ENCODE assay signal across 8 cellular contexts in genomic region chr10:7408003-7408493, GRCh38. TPM values are rescaled to one million over a fixed set of nuclear protein-coding genes. Genes with fewer than 3 reads are reported as not detected.
DNase-seq lines count a peak whose midpoint lies in the region; ATAC-seq, FAIRE-seq and TF ChIP-seq lines count a peak whose summit lies in the region.

No MANE protein-coding gene starts in this region.

- no peaks in the 10 kb centered on the region for H3K36me3 Mint-ChIP-seq in CD4-positive, CD25-positive, alpha-beta regulatory T cell
- H3K36me3 Mint-ChIP-seq in natural killer cell (no peaks in the 10 kb centered on the region), type B pancreatic cell (peaks cover 8% of the 10 kb centered on the region)

- no peak for FAIRE-seq in D721Med (lab: Jason Lieb, UNC)

- ATAC-seq in CD4-positive, CD25-positive, alpha-beta regulatory T cell (ENCODE audit: low read depth in 2 of 2), result peak in 1 of 2 donors; percentile 8
- peak; percentile 22 for ATAC-seq in HG02759 (IDR thresholded peaks at IDR 0.05; ENCODE audit: unreplicated experiment)
- ATAC-seq in natural killer cell, result peak; percentile 16 to 33 (median 28)
- no peak for ATAC-seq in HG02623 (IDR thresholded peaks at IDR 0.05; ENCODE audit: unreplicated experiment)

- peaks cover 0 to 4% (median 0%) of the 10 kb centered on the region in 7 donors for H3K9me3 Mint-ChIP-seq in CD4-positive, CD25-positive, alpha-beta regulatory T cell
- H3K9me3 Mint-ChIP-seq in natural killer cell (no peaks in the 10 kb centered on the region), type B pancreatic cell (no peaks in the 10 kb centered on the region)

- H3K36me3 ChIP-seq in CD4-positive, CD25-positive, alpha-beta regulatory T cell (ENCODE audit: control insufficient read depth, insufficient read depth, low read length), result no peaks in the 10 kb centered on the region
- no peaks in the 10 kb centered on the region for H3K36me3 ChIP-seq in esophagus muscularis mucosa

- WGBS in esophagus muscularis mucosa, result 10% methylated on average over 2 of the region's 41 CpGs

- peak overlapping the region; percentile 83 to 97 (median 90) for H3K4me3 Mint-ChIP-seq in CD4-positive, CD25-positive, alpha-beta regulatory T cell
- H3K4me3 Mint-ChIP-seq in natural killer cell (peak overlapping the region; percentile 98), type B pancreatic cell (peak overlapping the region; percentile 87)

- H3K27me3 ChIP-seq in CD4-positive, CD25-positive, alpha-beta regulatory T cell (ENCODE audit: control insufficient read depth, insufficient read depth, low read length), result no peaks in the 10 kb centered on the region
- peaks cover 0 to 21% (median 11%) of the 10 kb centered on the region in 4 donors for H3K27me3 ChIP-seq in esophagus muscularis mucosa

- H3K27ac ChIP-seq in CD4-positive, CD25-positive, alpha-beta regulatory T cell (ENCODE audit: insufficient read depth, low read length, poor library complexity, severe bottlenecking), result no peak overlapping the region
- peak overlapping the region; percentile 81 to 88 (median 84) for H3K27ac ChIP-seq in esophagus muscularis mucosa (replicated peaks in 1 of 4)

- no peaks in the 10 kb centered on the region for H3K9me3 ChIP-seq in CD4-positive, CD25-positive, alpha-beta regulatory T cell (ENCODE audit: control insufficient read depth in 2 of 2, low read length in 2 of 2)
- H3K9me3 ChIP-seq in esophagus muscularis mucosa, result no peaks in the 10 kb centered on the region

- TF ChIP-seq EP300 in esophagus muscularis mucosa (IDR thresholded peaks at IDR 0.05), result no peak

- H3K4me3 ChIP-seq in CD4-positive, CD25-positive, alpha-beta regulatory T cell (ENCODE audit: low read depth, low read length), result no peak overlapping the region
- peak overlapping the region; percentile 61 to 89 (median 82) for H3K4me3 ChIP-seq in esophagus muscularis mucosa

- TF ChIP-seq POLR2A in esophagus muscularis mucosa (IDR thresholded peaks at IDR 0.05; ENCODE audit: low read depth), result no peak

- peak in 2 of 3 donors; percentile 41 to 52 for DNase-seq in CD4-positive, CD25-positive, alpha-beta regulatory T cell
- DNase-seq in activated CD8-positive, alpha-beta memory T cell treated with anti-CD3 and anti-CD28 coated beads, Interleukin-2, amount 50 U/mL, for 48 hours, result peak; percentile 72
- DNase-seq in esophagus muscularis mucosa (ENCODE audit: extremely low spot score) (no peak), natural killer cell (peak; percentile 44), type B pancreatic cell (ENCODE audit: extremely low spot score, unreplicated experiment) (no peak), D721Med (ENCODE audit: insufficient read length, low spot score) (no peak)

- intact Hi-C loops in esophagus muscularis mucosa (cut with DNase I), result loop anchor here (2.0 kb wide), 1 partner anchor 147 kb away; no protein-coding TSS in a partner anchor
- intact Hi-C loops in natural killer cell (cut with micrococcal nuclease), result loop anchor here (2.0 to 5.0 kb wide), 3 partner anchors 146 to 489 kb away; no protein-coding TSS in a partner anchor

- H3K4me1 Mint-ChIP-seq in CD4-positive, CD25-positive, alpha-beta regulatory T cell, result peaks cover 5 to 60% (median 26%) of the 10 kb centered on the region in 4 donors
- H3K4me1 Mint-ChIP-seq in natural killer cell (peaks cover 65 to 79% of the 10 kb centered on the region in 2 donors), type B pancreatic cell (ENCODE audit: unreplicated experiment) (peaks cover 15% of the 10 kb centered on the region)

- H3K27me3 Mint-ChIP-seq in CD4-positive, CD25-positive, alpha-beta regulatory T cell, result peaks cover 34% of the 10 kb centered on the region
- H3K27me3 Mint-ChIP-seq in natural killer cell (ENCODE audit: low read depth in 2 of 2), result peaks cover 0 to 8% of the 10 kb centered on the region in 2 donors
- peaks cover 88% of the 10 kb centered on the region for H3K27me3 Mint-ChIP-seq in type B pancreatic cell

- TF ChIP-seq CTCF in esophagus muscularis mucosa (IDR thresholded peaks at IDR 0.05) (no peak), natural killer cell (IDR thresholded peaks at IDR 0.05) (no peak), type B pancreatic cell (conservative IDR thresholded peaks at IDR 0.05) (no peak), D721Med (IDR thresholded peaks at IDR 0.05; ENCODE audit: insufficient read depth, missing control alignments) (no peak)

- peak overlapping the region in 2 of 3 donors; percentile 26 to 83 for H3K27ac Mint-ChIP-seq in CD4-positive, CD25-positive, alpha-beta regulatory T cell
- H3K27ac Mint-ChIP-seq in natural killer cell (peak overlapping the region; percentile 64 to 95), type B pancreatic cell (peak overlapping the region; percentile 61)

- peaks cover 54% of the 10 kb centered on the region for H3K4me1 ChIP-seq in CD4-positive, CD25-positive, alpha-beta regulatory T cell (ENCODE audit: control insufficient read depth, insufficient read depth, low read length, poor library complexity, severe bottlenecking)
- peaks cover 55 to 81% (median 67%) of the 10 kb centered on the region in 4 donors for H3K4me1 ChIP-seq in esophagus muscularis mucosa

RNA-seq across cellular contexts. Expression of gene SFMBT2, which starts 2.8 kb away (rescaled TPM):
- 21.2 TPM for total RNA-seq in CD4-positive, CD25-positive, alpha-beta regulatory T cell
- polyA plus RNA-seq in CD4-positive, CD25-positive, alpha-beta regulatory T cell, result 1 to 10 TPM; 1.3 to 2.5 (median 1.5) TPM
- total RNA-seq in esophagus muscularis mucosa (10 to 100 TPM in 3 of 4 donors, 1 to 10 TPM in 1; 7.6 to 15.4 (median 10.8) TPM), natural killer cell (10 to 100 TPM; 50.4 to 70.4 (median 52.2) TPM), type B pancreatic cell (ENCODE audit: low replicate concordance) (5.4 and 7.2 TPM in 2 replicates)

Comparison
In these comparisons a context has a peak if more than half of its experiments do, and no peak if none do; other contexts are left out.
1. DNase-seq: peak in CD4-positive, CD25-positive, alpha-beta regulatory T cell (2 of 3), activated CD8-positive, alpha-beta memory T cell treated with anti-CD3 and anti-CD28 coated beads, Interleukin-2, amount 50 U/mL, for 48 hours (single experiment) and natural killer cell (single experiment); none in esophagus muscularis mucosa (single experiment), type B pancreatic cell (single experiment) and D721Med (single experiment).
2. Peak in every context shown above with its lines, with median percentiles within 50 percentile points of each other: H3K27ac Mint-ChIP-seq and H3K4me3 Mint-ChIP-seq.